8 cellular contexts compared by ENCODE assay signal in genomic region chr3:165642761-165643432, GRCh38.
A peak's percentile ranks its signal among the peaks of the same experiment; 100 is the strongest.
DNase-seq lines count a peak whose midpoint lies in the region; TF ChIP-seq lines count a peak whose summit lies in the region.

No MANE protein-coding gene starts in this region.

- no peak for TF ChIP-seq CTCF in mesothelial cell of epicardium (IDR thresholded peaks at IDR 0.05; ENCODE audit: unreplicated experiment)

- no peaks in the 10 kb centered on the region for H3K27me3 Mint-ChIP-seq in mesothelial cell of epicardium (ENCODE audit: low read depth)
- H3K27me3 Mint-ChIP-seq in activated CD4-positive, alpha-beta T cell treated with anti-CD3 and anti-CD28 coated beads, Interleukin-2, amount 10 ng/mL, durations not matched to agents 24 days and 14 days, result no peaks in the 10 kb centered on the region

- no peaks in the 10 kb centered on the region for H3K36me3 Mint-ChIP-seq in mesothelial cell of epicardium
- no peaks in the 10 kb centered on the region for H3K36me3 Mint-ChIP-seq in activated CD4-positive, alpha-beta T cell treated with anti-CD3 and anti-CD28 coated beads, Interleukin-2, amount 10 ng/mL, durations not matched to agents 24 days and 14 days (ENCODE audit: low read depth)

- H3K27ac Mint-ChIP-seq in mesothelial cell of epicardium, result peak overlapping the region; percentile 73
- H3K27ac Mint-ChIP-seq in activated CD4-positive, alpha-beta T cell treated with anti-CD3 and anti-CD28 coated beads, Interleukin-2, amount 10 ng/mL, durations not matched to agents 24 days and 14 days, result no peak overlapping the region

- peaks cover 15% of the 10 kb centered on the region for H3K9me3 Mint-ChIP-seq in mesothelial cell of epicardium
- H3K9me3 Mint-ChIP-seq in activated CD4-positive, alpha-beta T cell treated with anti-CD3 and anti-CD28 coated beads, Interleukin-2, amount 10 ng/mL, durations not matched to agents 24 days and 14 days, result no peaks in the 10 kb centered on the region

- H3K4me1 Mint-ChIP-seq in mesothelial cell of epicardium, result peaks cover 26% of the 10 kb centered on the region
- H3K4me1 Mint-ChIP-seq in activated CD4-positive, alpha-beta T cell treated with anti-CD3 and anti-CD28 coated beads, Interleukin-2, amount 10 ng/mL, durations not matched to agents 24 days and 14 days, result no peaks in the 10 kb centered on the region

- intact Hi-C loops in activated CD4-positive, alpha-beta T cell treated with anti-CD3 and anti-CD28 coated beads, Interleukin-2, amount 10 ng/mL, durations not matched to agents 24 days and 14 days (cut with micrococcal nuclease), result no loop called here

- no peak overlapping the region for H3K4me3 Mint-ChIP-seq in mesothelial cell of epicardium
- H3K4me3 Mint-ChIP-seq in activated CD4-positive, alpha-beta T cell treated with anti-CD3 and anti-CD28 coated beads, Interleukin-2, amount 10 ng/mL, durations not matched to agents 24 days and 14 days, result no peak overlapping the region

- DNase-seq in COR-L47 (lab: John Stamatoyannopoulos, UW) (peak; percentile 79), NCI-H2081 treated with DMSO at 0.1 percent for 48 hours (lab: John Stamatoyannopoulos, UW) (peak; percentile 26), cerebellum (ENCODE audit: low spot score) (peak; percentile 51), mesothelial cell of epicardium (ENCODE audit: low spot score in 2 of 2, unreplicated experiment in 2 of 2) (peak in 1 of 2 experiments; percentile 58), globus pallidus (ENCODE audit: low spot score) (no peak)
- DNase-seq in stimulated activated CD4-positive, alpha-beta T cell treated with anti-CD3 and anti-CD28 coated beads, Interleukin-4, amount 100 ng/mL, for 1 hour, result no peak
- DNase-seq in stimulated activated CD8-positive, alpha-beta memory T cell treated with anti-CD3 and anti-CD28 coated beads, Interleukin-4, amount 100 ng/mL, for 48 hours, result no peak
- no peak for DNase-seq in activated CD4-positive, alpha-beta T cell treated with anti-CD3 and anti-CD28 coated beads, Interleukin-2, amount 10 ng/mL, durations not matched to agents 24 days and 14 days

Comparison
In these comparisons a context has a peak if more than half of its experiments do, and no peak if none do; other contexts are left out.
1. DNase-seq: peak in COR-L47 (single experiment), NCI-H2081 treated with DMSO at 0.1 percent for 48 hours (single experiment) and cerebellum (single experiment); none in stimulated activated CD4-positive, alpha-beta T cell treated with anti-CD3 and anti-CD28 coated beads, Interleukin-4, amount 100 ng/mL, for 1 hour (single experiment), stimulated activated CD8-positive, alpha-beta memory T cell treated with anti-CD3 and anti-CD28 coated beads, Interleukin-4, amount 100 ng/mL, for 48 hours (single experiment), globus pallidus (single experiment) and activated CD4-positive, alpha-beta T cell treated with anti-CD3 and anti-CD28 coated beads, Interleukin-2, amount 10 ng/mL, durations not matched to agents 24 days and 14 days (single experiment).